8 cellular contexts compared by ENCODE assay signal in the genomic region with DNA sequence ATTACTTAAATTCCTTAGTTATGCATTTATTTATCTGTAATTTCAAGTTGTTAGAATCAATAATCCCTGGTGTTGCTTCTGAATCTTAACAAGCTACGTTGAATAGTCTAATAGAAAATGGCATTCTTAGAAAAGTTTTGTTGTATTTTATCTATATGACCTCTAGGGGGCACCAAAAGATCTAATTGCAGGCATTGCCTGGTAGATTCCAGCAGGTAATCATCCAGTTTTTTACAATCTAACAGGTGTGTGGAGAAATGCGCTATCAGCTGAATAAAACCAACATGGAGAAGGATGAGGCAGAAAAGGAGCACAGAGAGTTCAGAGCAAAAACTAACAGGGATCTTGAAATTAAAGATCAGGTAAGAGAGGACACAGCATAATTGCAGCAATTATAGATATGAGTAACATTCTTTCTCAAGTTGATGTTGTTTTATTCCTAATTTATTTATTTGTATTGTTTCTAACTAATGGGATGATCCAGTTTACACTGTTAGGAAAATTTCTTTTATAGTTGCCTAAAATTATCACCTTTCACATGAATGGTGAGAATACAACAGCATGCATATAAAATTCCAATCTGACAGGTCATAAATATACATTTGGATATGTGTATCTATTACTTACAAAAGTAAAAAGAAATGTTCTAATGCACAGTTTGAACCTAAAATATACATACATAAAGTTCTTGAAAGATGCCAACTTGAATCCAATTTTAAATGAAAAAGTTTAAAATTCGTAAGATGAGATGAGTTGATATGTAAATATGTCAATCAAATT.
DNase-seq lines count a peak whose midpoint lies in the region; ATAC-seq, FAIRE-seq and TF ChIP-seq lines count a peak whose summit lies in the region.

No MANE protein-coding gene starts in this region.

- POLR2A ChIA-PET in SK-N-SH (lab: Yijun Ruan, JAX) = no interaction called here

- intact Hi-C loops in psoas muscle (cut with DNase I) = loop anchor here (2.0 to 10.0 kb wide), 5 partner anchors 65 to 931 kb away; no protein-coding TSS in a partner anchor

- H3F3A ChIP-seq in SK-N-SH (replicated peaks; ENCODE audit: insufficient read depth) = peaks cover 24% of the 10 kb centered on the region

- no peak for TF ChIP-seq EP300 in SK-N-SH (IDR thresholded peaks at IDR 0.05; ENCODE audit: borderline replicate concordance in 1 of 2, low read depth in 1 of 2, low read length in 1 of 2)

- DNase-seq in D721Med (ENCODE audit: insufficient read length, low spot score) (no peak), NCI-H1105 treated with DMSO at 0.1 percent for 48 hours (lab: John Stamatoyannopoulos, UW) (peak; percentile 59), SK-N-SH (peak; percentile 59), fibroblast of pulmonary artery (ENCODE audit: low read depth) (peak; percentile 57), psoas muscle (no peak)

- ATAC-seq in GM21825 (IDR thresholded peaks at IDR 0.05; ENCODE audit: unreplicated experiment) = peak; percentile 58
- peak; percentile 40 to 76 (median 56) for ATAC-seq in psoas muscle
- ATAC-seq in GM21576 (IDR thresholded peaks at IDR 0.05; ENCODE audit: unreplicated experiment) = no peak
- no peak for ATAC-seq in HG02610 (IDR thresholded peaks at IDR 0.05; ENCODE audit: unreplicated experiment)

- peak; percentile 89 for TF ChIP-seq RAD21 in SK-N-SH (IDR thresholded peaks at IDR 0.05; ENCODE audit: low read length)

- H3K4me1 ChIP-seq in SK-N-SH (ENCODE audit: control insufficient read depth in 1 of 2, insufficient read depth in 2 of 2, low read depth in 1 of 2, low read length in 1 of 2) = peaks cover 0 to 10% of the 10 kb centered on the region in 2 experiments; a peak in 1 of 4 replicates
- H3K4me1 ChIP-seq in psoas muscle = no peaks in the 10 kb centered on the region

- WGBS in SK-N-SH (ENCODE audit: low lambda C conversion rate) = 47% methylated on average over 3 of the region's 3 CpGs
- WGBS in psoas muscle, 3 donors = 39 to 43% (median 39%) methylated on average over 3 of the region's 3 CpGs

- H3K27me3 ChIP-seq in SK-N-SH (ENCODE audit: insufficient read depth) = no peaks in the 10 kb centered on the region
- no peaks in the 10 kb centered on the region for H3K27me3 ChIP-seq in psoas muscle (ENCODE audit: insufficient read depth in 3 of 3, low read length in 2 of 3)

- H3K4me2 ChIP-seq in SK-N-SH = no peak overlapping the region

- H2AFZ ChIP-seq in SK-N-SH (ENCODE audit: low read depth) = no peak overlapping the region

- H3K9me2 ChIP-seq in SK-N-SH = no peaks in the 10 kb centered on the region

- H3K27ac ChIP-seq in SK-N-SH (ENCODE audit: low read depth in 2 of 2, low read length in 1 of 2) (no peak overlapping the region; a peak in 2 of 4 replicates), psoas muscle (no peak overlapping the region)

- H3K9ac ChIP-seq in SK-N-SH = no peak overlapping the region

- H3K9me3 ChIP-seq in SK-N-SH (no peaks in the 10 kb centered on the region), psoas muscle (no peaks in the 10 kb centered on the region)

- H3K79me2 ChIP-seq in SK-N-SH (ENCODE audit: insufficient read depth) = no peaks in the 10 kb centered on the region

- no peaks in the 10 kb centered on the region for H4K20me1 ChIP-seq in SK-N-SH (ENCODE audit: insufficient read depth)

- peak; percentile 96 for FAIRE-seq in D721Med (lab: Jason Lieb, UNC)

- H3K36me3 ChIP-seq in SK-N-SH (replicated peaks in 1 of 2; ENCODE audit: control insufficient read depth in 1 of 2, insufficient read depth in 2 of 2, low read length in 1 of 2) (peaks cover 41 to 69% of the 10 kb centered on the region in 2 experiments), psoas muscle (ENCODE audit: insufficient read depth in 1 of 2, low read depth in 1 of 2) (peaks cover 0 to 68% of the 10 kb centered on the region in 2 donors)

- CTCF ChIA-PET in SK-N-SH (lab: Yijun Ruan, JAX) = interaction anchor here (0.6 to 2.9 kb wide), 53 partner anchors 8 to 1032 kb away, joined by 3 to 33 read pairs (median 4); a partner anchor contains a TSS

- H3K4me3 ChIP-seq in SK-N-SH (ENCODE audit: low read depth in 2 of 2, low read length in 1 of 2) (no peak overlapping the region; a peak in 1 of 4 replicates), fibroblast of pulmonary artery (replicated peaks; ENCODE audit: low read depth, low read length) (no peak overlapping the region), psoas muscle (no peak overlapping the region)

- TF ChIP-seq CTCF in D721Med (IDR thresholded peaks at IDR 0.05; ENCODE audit: insufficient read depth, missing control alignments) (peak; percentile 83), SK-N-SH (IDR thresholded peaks at IDR 0.05) (peak; percentile 90), fibroblast of pulmonary artery (IDR thresholded peaks at IDR 0.05; ENCODE audit: low read length, missing control alignments) (peak; percentile 57), psoas muscle (IDR thresholded peaks at IDR 0.05) (peak; percentile 75)

TF ChIP-seq in SK-N-SH, 30 proteins besides CTCF, POLR2A, EP300 and RAD21:
- TF ChIP-seq RFX5 (IDR thresholded peaks at IDR 0.05; ENCODE audit: low read length) (peak; percentile 20; the same call in 1 of the 2 replicates), RCOR1 (IDR thresholded peaks at IDR 0.05; ENCODE audit: low read length) (no peak), SMC3 (IDR thresholded peaks at IDR 0.05; ENCODE audit: low read depth, low read length) (peak; percentile 67), YY1 (IDR thresholded peaks at IDR 0.05; ENCODE audit: low read depth) (no peak)
- TF ChIP-seq, protein P1, sequence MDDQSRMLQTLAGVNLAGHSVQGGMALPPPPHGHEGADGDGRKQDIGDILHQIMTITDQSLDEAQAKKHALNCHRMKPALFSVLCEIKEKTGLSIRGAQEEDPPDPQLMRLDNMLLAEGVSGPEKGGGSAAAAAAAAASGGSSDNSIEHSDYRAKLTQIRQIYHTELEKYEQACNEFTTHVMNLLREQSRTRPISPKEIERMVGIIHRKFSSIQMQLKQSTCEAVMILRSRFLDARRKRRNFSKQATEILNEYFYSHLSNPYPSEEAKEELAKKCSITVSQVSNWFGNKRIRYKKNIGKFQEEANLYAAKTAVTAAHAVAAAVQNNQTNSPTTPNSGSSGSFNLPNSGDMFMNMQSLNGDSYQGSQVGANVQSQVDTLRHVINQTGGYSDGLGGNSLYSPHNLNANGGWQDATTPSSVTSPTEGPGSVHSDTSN (IDR thresholded peaks at IDR 0.05) = no peak
- TF ChIP-seq, protein P2, sequence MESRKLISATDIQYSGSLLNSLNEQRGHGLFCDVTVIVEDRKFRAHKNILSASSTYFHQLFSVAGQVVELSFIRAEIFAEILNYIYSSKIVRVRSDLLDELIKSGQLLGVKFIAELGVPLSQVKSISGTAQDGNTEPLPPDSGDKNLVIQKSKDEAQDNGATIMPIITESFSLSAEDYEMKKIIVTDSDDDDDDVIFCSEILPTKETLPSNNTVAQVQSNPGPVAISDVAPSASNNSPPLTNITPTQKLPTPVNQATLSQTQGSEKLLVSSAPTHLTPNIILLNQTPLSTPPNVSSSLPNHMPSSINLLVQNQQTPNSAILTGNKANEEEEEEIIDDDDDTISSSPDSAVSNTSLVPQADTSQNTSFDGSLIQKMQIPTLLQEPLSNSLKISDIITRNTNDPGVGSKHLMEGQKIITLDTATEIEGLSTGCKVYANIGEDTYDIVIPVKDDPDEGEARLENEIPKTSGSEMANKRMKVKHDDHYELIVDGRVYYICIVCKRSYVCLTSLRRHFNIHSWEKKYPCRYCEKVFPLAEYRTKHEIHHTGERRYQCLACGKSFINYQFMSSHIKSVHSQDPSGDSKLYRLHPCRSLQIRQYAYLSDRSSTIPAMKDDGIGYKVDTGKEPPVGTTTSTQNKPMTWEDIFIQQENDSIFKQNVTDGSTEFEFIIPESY (IDR thresholded peaks at IDR 0.05; ENCODE audit: borderline replicate concordance, low read depth) = no peak

Comparison
In these comparisons a context has a peak if more than half of its experiments do, and no peak if none do; other contexts are left out.
1. DNase-seq: peak in NCI-H1105 treated with DMSO at 0.1 percent for 48 hours (single experiment), SK-N-SH (single experiment) and fibroblast of pulmonary artery (single experiment); none in D721Med (single experiment) and psoas muscle (0 of 2).
2. ATAC-seq: peak in GM21825 (single experiment) and psoas muscle (4 of 4); none in GM21576 (single experiment) and HG02610 (single experiment).
3. Peak in every context shown above with its lines, with median percentiles within 50 percentile points of each other: CTCF ChIP-seq.